ENCODE assay signal across 21 cellular contexts in genomic region chr18:39453356-39453755, GRCh38.
A peak's percentile ranks its signal among the peaks of the same experiment; 100 is the strongest.
DNase-seq lines count a peak whose midpoint lies in the region; ATAC-seq and TF ChIP-seq lines count a peak whose summit lies in the region.
"Had no signal": no experiment of that assay in that cellular context is flagged by ENCODE, and none has a peak within 500 bp of the region (broad histone marks: within the 10 kb centered on the region; RNA-seq: fewer than 3 reads in every experiment).

No MANE protein-coding gene starts in this region.

- H3K36me3 Mint-ChIP-seq in HFFc6 (ENCODE audit: low read depth) = peaks cover under 1% of the 10 kb centered on the region; the same call in 1 of the 2 replicates
- H3K36me3 Mint-ChIP-seq in naive thymus-derived CD8-positive, alpha-beta T cell = no peaks in the 10 kb centered on the region
- peaks cover 2% of the 10 kb centered on the region for H3K36me3 Mint-ChIP-seq in Caco-2 (ENCODE audit: insufficient read depth, unreplicated experiment)
- H3K36me3 Mint-ChIP-seq: activated CD4-positive, alpha-beta memory T cell treated with anti-CD3 and anti-CD28 coated beads for 36 hours; activated naive CD4-positive, alpha-beta T cell treated with anti-CD3 and anti-CD28 coated beads, Interleukin-2, amount 10 ng/mL, durations not matched to agents 7 days and 5 days; naive B cell had no signal

- POLR2A ChIA-PET in naive thymus-derived CD8-positive, alpha-beta T cell (lab: Charles Lee) = no interaction called here
- POLR2A ChIA-PET in Caco-2 (lab: Charles Lee) = no interaction called here

- DNase-seq in HFFc6 (no peak), mammary epithelial cell (no peak), medulla oblongata (ENCODE audit: extremely low spot score) (peak; percentile 23), spleen (no peak), Caco-2 (no peak)
- DNase-seq in activated CD4-positive, alpha-beta T cell treated with anti-CD3 and anti-CD28 coated beads, Interleukin-2, amount 50 U/mL, for 48 hours = no peak
- DNase-seq in naive thymus-derived CD8-positive, alpha-beta T cell = no peak
- DNase-seq: activated CD4-positive, alpha-beta memory T cell treated with anti-CD3 and anti-CD28 coated beads for 36 hours; activated naive CD4-positive, alpha-beta T cell treated with anti-CD3 and anti-CD28 coated beads, Interleukin-2, amount 10 ng/mL, durations not matched to agents 7 days and 5 days; activated T-cell treated with anti-CD3 and anti-CD28 coated beads, Interleukin-2, amount 50 U/mL, for 1 hour; BE2C; colonic mucosa; DMS 273 treated with DMSO at 0.1 percent for 48 hours; naive B cell; PC-3; psoas muscle; testis; WERI-Rb-1 had no signal

- no peak for TF ChIP-seq POLR2A in spleen (IDR thresholded peaks at IDR 0.05)

- no peak overlapping the region for H3K4me3 ChIP-seq in mammary epithelial cell (replicated peaks in 1 of 3; ENCODE audit: insufficient read depth in 1 of 3, low read depth in 2 of 3, low read length in 3 of 3)
- no peak overlapping the region for H3K4me3 ChIP-seq in spleen
- H3K4me3 ChIP-seq in Caco-2 (ENCODE audit: low read depth, low read length) = no peak overlapping the region
- H3K4me3 ChIP-seq: colonic mucosa, GM23338, K562, psoas muscle, testis had no signal

- intact Hi-C loops in mammary epithelial cell (cut with micrococcal nuclease) = no loop called here
- intact Hi-C loops in spleen (cut with DNase I; ENCODE audit: low total_unique reads) = no loop called here
- intact Hi-C loops in Caco-2 (cut with micrococcal nuclease; ENCODE audit: unreplicated experiment) = no loop called here

- H3K9me3 ChIP-seq in mammary epithelial cell (replicated peaks; ENCODE audit: insufficient read depth, low read length) (no peaks in the 10 kb centered on the region), spleen (peaks cover 0 to 3% (median 0%) of the 10 kb centered on the region in 8 donors), Caco-2 (no peaks in the 10 kb centered on the region)
- H3K9me3 ChIP-seq: BE2C, colonic mucosa, psoas muscle, testis had no signal

- BruUV-seq in mammary epithelial cell (replicated peaks; lab: Mats Ljungman, UMichigan) = no TSS peak
- BruUV-seq in Caco-2 (replicated peaks; lab: Mats Ljungman, UMichigan) = no TSS peak

- H3K27ac Mint-ChIP-seq in HFFc6 = peak overlapping the region; percentile 65
- peak overlapping the region in 1 of 10 donors; percentile 30 for H3K27ac Mint-ChIP-seq in naive thymus-derived CD8-positive, alpha-beta T cell
- H3K27ac Mint-ChIP-seq in Caco-2 (ENCODE audit: unreplicated experiment) = no peak overlapping the region
- H3K27ac Mint-ChIP-seq: activated CD4-positive, alpha-beta memory T cell treated with anti-CD3 and anti-CD28 coated beads for 36 hours; activated naive CD4-positive, alpha-beta T cell treated with anti-CD3 and anti-CD28 coated beads, Interleukin-2, amount 10 ng/mL, durations not matched to agents 7 days and 5 days; GM23338; naive B cell; T-helper 1 cell treated with Interleukin-12 subunit alpha and Interleukin-12 subunit beta and Interleukin-4 antibody, amounts not matched to agents 30 μg/mL and 1 μg/mL, for 36 hours had no signal

- peak overlapping the region; percentile 91 for H3K4me2 ChIP-seq in mammary epithelial cell (ENCODE audit: insufficient read depth, low read depth, low read length)
- H3K4me2 ChIP-seq: GM23338 had no signal

- H3K27ac ChIP-seq in mammary epithelial cell (ENCODE audit: insufficient read depth, low read depth, low read length) (peak overlapping the region; percentile 46), spleen (peak overlapping the region in 5 of 8 donors; percentile 22 to 61 (median 49))
- H3K27ac ChIP-seq: colonic mucosa, psoas muscle, WERI-Rb-1 had no signal

- H3K79me2 ChIP-seq in mammary epithelial cell (ENCODE audit: insufficient read depth, low read length) = no peaks in the 10 kb centered on the region

- H3K4me1 Mint-ChIP-seq in HFFc6 (ENCODE audit: low read depth) = peaks cover 35% of the 10 kb centered on the region
- H3K4me1 Mint-ChIP-seq in naive thymus-derived CD8-positive, alpha-beta T cell = peaks cover 0 to 6% (median 0%) of the 10 kb centered on the region in 4 donors
- H3K4me1 Mint-ChIP-seq in Caco-2 (ENCODE audit: low read depth, unreplicated experiment) = no peaks in the 10 kb centered on the region
- H3K4me1 Mint-ChIP-seq: activated naive CD4-positive, alpha-beta T cell treated with anti-CD3 and anti-CD28 coated beads, Interleukin-2, amount 10 ng/mL, durations not matched to agents 7 days and 5 days; GM23338; naive B cell had no signal

- no peaks in the 10 kb centered on the region for H3K27me3 Mint-ChIP-seq in HFFc6 (ENCODE audit: insufficient read depth)
- H3K27me3 Mint-ChIP-seq in naive thymus-derived CD8-positive, alpha-beta T cell = no peaks in the 10 kb centered on the region
- no peaks in the 10 kb centered on the region for H3K27me3 Mint-ChIP-seq in Caco-2 (ENCODE audit: insufficient read depth, unreplicated experiment)
- H3K27me3 Mint-ChIP-seq: activated CD4-positive, alpha-beta memory T cell treated with anti-CD3 and anti-CD28 coated beads for 36 hours; activated naive CD4-positive, alpha-beta T cell treated with anti-CD3 and anti-CD28 coated beads, Interleukin-2, amount 10 ng/mL, durations not matched to agents 7 days and 5 days; naive B cell had no signal

- dilution Hi-C loops in mammary epithelial cell (cut with HindIII; ENCODE audit: low sequenced_read_pairs) = no loop called here

- CTCF ChIA-PET in mammary epithelial cell (lab: Charles Lee; ENCODE audit: low non-redundant PET) (no interaction called here), Caco-2 (lab: Charles Lee) (no interaction called here)

- H3K4me3 Mint-ChIP-seq in HFFc6 (peak overlapping the region; percentile 77; the same call in 1 of the 2 replicates), Caco-2 (ENCODE audit: unreplicated experiment) (no peak overlapping the region)
- no peak overlapping the region for H3K4me3 Mint-ChIP-seq in naive thymus-derived CD8-positive, alpha-beta T cell
- H3K4me3 Mint-ChIP-seq: activated CD4-positive, alpha-beta memory T cell treated with anti-CD3 and anti-CD28 coated beads for 36 hours; activated naive CD4-positive, alpha-beta T cell treated with anti-CD3 and anti-CD28 coated beads, Interleukin-2, amount 10 ng/mL, durations not matched to agents 7 days and 5 days; GM23338; T-helper 1 cell treated with Interleukin-12 subunit alpha and Interleukin-12 subunit beta and Interleukin-4 antibody, amounts not matched to agents 30 μg/mL and 1 μg/mL, for 36 hours had no signal

- H4K20me1 ChIP-seq in mammary epithelial cell (ENCODE audit: insufficient read depth, low read length) = no peaks in the 10 kb centered on the region

- H3K27me3 ChIP-seq in mammary epithelial cell (ENCODE audit: insufficient read depth, low read length) (no peaks in the 10 kb centered on the region), spleen (replicated peaks in 1 of 7) (no peaks in the 10 kb centered on the region), Caco-2 (replicated peaks; ENCODE audit: control insufficient read depth, insufficient read depth, low read length) (no peaks in the 10 kb centered on the region)
- H3K27me3 ChIP-seq: BE2C, colonic mucosa, testis had no signal

- no peak overlapping the region for H3K9ac ChIP-seq in mammary epithelial cell (ENCODE audit: insufficient read depth, low read length)

- no peak for ATAC-seq in naive thymus-derived CD8-positive, alpha-beta T cell
- ATAC-seq: GM23338, K562 had no signal

- H2AFZ ChIP-seq in mammary epithelial cell (ENCODE audit: low read depth, low read length) = peak overlapping the region; percentile 91
- H2AFZ ChIP-seq: GM23338 had no signal

- in situ Hi-C loops in mammary epithelial cell (cut with MboI; ENCODE audit: low sequenced_read_pairs in 2 of 2) = no loop called here

- 28% methylated on average over 2 of the region's 2 CpGs for WGBS in mammary epithelial cell (ENCODE audit: low coverage, missing lambda C conversion rate)
- 34 to 55% (median 48%) methylated on average over 2 of the region's 2 CpGs for WGBS in spleen, 5 donors

- H3K36me3 ChIP-seq in mammary epithelial cell (ENCODE audit: insufficient read depth, low read length) (no peaks in the 10 kb centered on the region), spleen (no peaks in the 10 kb centered on the region), Caco-2 (ENCODE audit: control insufficient read depth, insufficient read depth, low read length) (no peaks in the 10 kb centered on the region)
- H3K36me3 ChIP-seq: BE2C, colonic mucosa, WERI-Rb-1 had no signal

- H3K4me1 ChIP-seq in mammary epithelial cell (ENCODE audit: insufficient read depth, low read length) (peaks cover 27% of the 10 kb centered on the region), spleen (peaks cover 0 to 11% (median 0%) of the 10 kb centered on the region in 6 donors), Caco-2 (no peaks in the 10 kb centered on the region)
- H3K4me1 ChIP-seq: BE2C, colonic mucosa, psoas muscle had no signal

- H3K9me3 Mint-ChIP-seq in HFFc6 (no peaks in the 10 kb centered on the region), Caco-2 (ENCODE audit: unreplicated experiment) (no peaks in the 10 kb centered on the region)
- H3K9me3 Mint-ChIP-seq in naive thymus-derived CD8-positive, alpha-beta T cell = peaks cover 0 to 4% (median 1%) of the 10 kb centered on the region in 9 donors
- H3K9me3 Mint-ChIP-seq: activated naive CD4-positive, alpha-beta T cell treated with anti-CD3 and anti-CD28 coated beads, Interleukin-2, amount 10 ng/mL, durations not matched to agents 7 days and 5 days; GM23338; naive B cell had no signal

- TF ChIP-seq CTCF in HFFc6 (IDR thresholded peaks at IDR 0.05) (no peak), mammary epithelial cell (conservative IDR thresholded peaks at IDR 0.05 in 1 of 2, IDR thresholded peaks at IDR 0.05 in 1 of 2; ENCODE audit: extremely low read depth in 1 of 2, insufficient read depth in 1 of 2, low read depth in 1 of 2, low read length in 2 of 2) (no peak), spleen (IDR thresholded peaks at IDR 0.05 in 8 of 11, conservative IDR thresholded peaks at IDR 0.05 in 3 of 11) (no peak), Caco-2 (IDR thresholded peaks at IDR 0.05; ENCODE audit: insufficient read depth in 1 of 2, low read depth in 1 of 2, low read length in 1 of 2, severe bottlenecking in 1 of 2, unreplicated experiment in 1 of 2) (no peak)
